Comparison of ENCODE assay signal across 8 cellular contexts in genomic region chr10:102132563-102133372, GRCh38. TPM values are rescaled to one million over a fixed set of nuclear protein-coding genes. Genes with fewer than 3 reads are reported as not detected.
DNase-seq lines count a peak whose midpoint lies in the region; ATAC-seq and TF ChIP-seq lines count a peak whose summit lies in the region.

TSS of gene PPRC1 (plus strand) at chr10:102133040. CDS start at chr10:102133069, 29 bp downstream.

- H3K27me3 Mint-ChIP-seq in T-helper 17 cell, result no peaks in the 10 kb centered on the region

- H3K36me3 ChIP-seq in left ventricle myocardium inferior, result peaks cover 1% of the 10 kb centered on the region
- H3K36me3 ChIP-seq in prostate gland, result peaks cover 0 to under 1% of the 10 kb centered on the region in 2 donors
- H3K36me3 ChIP-seq in urinary bladder (ENCODE audit: insufficient read depth), result no peaks in the 10 kb centered on the region

- H3K4me1 Mint-ChIP-seq in T-helper 17 cell, result peaks cover 35% of the 10 kb centered on the region

- TF ChIP-seq CTCF in left ventricle myocardium inferior (IDR thresholded peaks at IDR 0.05; ENCODE audit: borderline replicate concordance) (peak; percentile 95), prostate gland (IDR thresholded peaks at IDR 0.05) (peak; percentile 71 to 99 (median 92))

- under 1% methylated on average over 62 of the region's 64 CpGs for WGBS in prostate gland
- under 1% methylated on average over 64 of the region's 64 CpGs for WGBS in urinary bladder

- peak; percentile 93 for ATAC-seq in GM18498 (IDR thresholded peaks at IDR 0.05; ENCODE audit: unreplicated experiment)
- peak; percentile 93 for ATAC-seq in HG02938 (IDR thresholded peaks at IDR 0.05; ENCODE audit: unreplicated experiment)
- peak; percentile 96 for ATAC-seq in T-helper 17 cell

- TF ChIP-seq POLR2A in prostate gland (IDR thresholded peaks at IDR 0.05), result peak; percentile 54

- H3K4me1 ChIP-seq in left ventricle myocardium inferior (peaks cover 57% of the 10 kb centered on the region), prostate gland (replicated peaks) (peaks cover 8% of the 10 kb centered on the region), urinary bladder (ENCODE audit: insufficient read depth) (no peaks in the 10 kb centered on the region)

- H3K27ac ChIP-seq in left ventricle myocardium inferior (replicated peaks) (peak within 1 kb of the TSS; percentile 92), prostate gland (peak within 1 kb of the TSS; percentile 83 to 84), urinary bladder (ENCODE audit: low read depth) (peak within 1 kb of the TSS; percentile 67)

- peak within 1 kb of the TSS; percentile 83 for H3K4me3 ChIP-seq in left ventricle myocardium inferior
- H3K4me3 ChIP-seq in prostate gland, result peak within 1 kb of the TSS; percentile 85 to 93
- peak within 1 kb of the TSS; percentile 81 for H3K4me3 ChIP-seq in urinary bladder (ENCODE audit: low read depth, low read length)

- intact Hi-C loops in left ventricle myocardium inferior (cut with micrococcal nuclease), result no loop called here
- intact Hi-C loops in prostate gland (cut with DNase I), result no loop called here

- H3K27ac Mint-ChIP-seq in T-helper 17 cell, result peak within 1 kb of the TSS; percentile 93

- peaks cover 2% of the 10 kb centered on the region for H3K36me3 Mint-ChIP-seq in T-helper 17 cell (ENCODE audit: low read depth)

- DNase-seq in NCI-H1694 treated with DMSO at 0.1 percent for 48 hours (lab: John Stamatoyannopoulos, UW), result peak; percentile 98
- DNase-seq in T-helper 17 cell, result peak; percentile 91 to 95 (median 94)
- DNase-seq in amygdala (lab: John Stamatoyannopoulos, UW), result peak; percentile 73 to 99 (median 98)
- DNase-seq in left ventricle myocardium inferior, result peak; percentile 99
- peak; percentile 98 for DNase-seq in prostate gland (ENCODE audit: low spot score)

- no peaks in the 10 kb centered on the region for H3K27me3 ChIP-seq in left ventricle myocardium inferior (ENCODE audit: low read depth)
- no peaks in the 10 kb centered on the region for H3K27me3 ChIP-seq in prostate gland (replicated peaks; ENCODE audit: insufficient read depth)

- peak within 1 kb of the TSS; percentile 99 for H3K4me3 Mint-ChIP-seq in T-helper 17 cell

- H3K9me3 ChIP-seq in T-helper 17 cell (ENCODE audit: control insufficient read depth, low read length, poor library complexity, severe bottlenecking), result no peaks in the 10 kb centered on the region
- H3K9me3 ChIP-seq in left ventricle myocardium inferior (replicated peaks), result no peaks in the 10 kb centered on the region
- H3K9me3 ChIP-seq in prostate gland, result no peaks in the 10 kb centered on the region

RNA-seq across cellular contexts. Expression of gene PPRC1, which starts in this region (rescaled TPM):
- total RNA-seq in T-helper 17 cell (10 to 100 TPM; 38.3 to 41.0 TPM), left ventricle myocardium inferior (12.1 TPM), prostate gland (10 to 100 TPM; 19.8 to 24.4 TPM), urinary bladder (12.1 TPM)
- polyA plus RNA-seq in urinary bladder, result 20.7 TPM

Comparison
In these comparisons a context has a peak if more than half of its experiments do, and no peak if none do; other contexts are left out.
1. Peak in every context shown above with its lines: DNase-seq, ATAC-seq, H3K4me3 ChIP-seq and H3K27ac ChIP-seq.